ENCODE assay signal across 20 cellular contexts in the genomic region with DNA sequence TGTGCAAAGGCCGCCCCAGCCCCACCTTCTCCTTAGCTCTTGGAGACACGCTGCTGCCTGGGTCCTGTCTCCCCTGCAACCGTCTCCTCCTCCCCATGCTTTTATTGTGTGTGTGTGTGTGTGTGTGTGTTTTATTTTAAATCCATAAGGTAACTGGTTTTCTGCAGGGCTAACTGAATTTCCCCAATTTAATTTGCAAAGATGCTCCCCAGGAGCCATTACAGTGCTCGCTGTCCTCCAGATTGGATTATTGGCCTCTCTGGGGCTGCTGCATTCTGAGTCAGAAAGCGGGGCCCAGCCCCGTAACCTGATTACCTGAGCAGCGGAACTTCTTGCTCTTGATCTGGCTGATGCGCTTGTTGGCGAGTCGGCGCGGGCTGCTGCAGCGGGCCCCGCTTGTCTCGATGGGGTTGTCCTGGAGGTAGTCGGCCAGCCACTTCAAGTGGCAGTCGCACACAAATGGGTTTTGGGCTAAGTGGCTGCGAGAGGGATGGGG.
DNase-seq lines count a peak whose midpoint lies in the region; ATAC-seq and TF ChIP-seq lines count a peak whose summit lies in the region.
"Had no signal": no experiment of that assay in that cellular context is flagged by ENCODE, and none has a peak within 500 bp of the region (broad histone marks: within the 10 kb centered on the region; RNA-seq: fewer than 3 reads in every experiment).

No MANE protein-coding gene starts in this region.

- CTCF ChIA-PET in WTC11 (lab: Charles Lee) = interaction anchor here (0.9 to 2.0 kb wide), 7 partner anchors 9 to 174 kb away, joined by 3 to 8 read pairs (median 4); no protein-coding TSS in a partner anchor

- peaks cover 81% of the 10 kb centered on the region for H3K4me1 ChIP-seq in BE2C
- no peaks in the 10 kb centered on the region for H3K4me1 ChIP-seq in tibial artery
- H3K4me1 ChIP-seq: A549, HAP-1 had no signal

- no peaks in the 10 kb centered on the region for H3K27me3 ChIP-seq in BE2C
- H3K27me3 ChIP-seq in tibial artery = no peaks in the 10 kb centered on the region

- H3K4me3 Mint-ChIP-seq in WTC11 (no peak overlapping the region), CD14-positive monocyte (no peak overlapping the region)
- H3K4me3 Mint-ChIP-seq: CD4-positive, CD25-positive, alpha-beta regulatory T cell; CD8-positive, alpha-beta T cell; HFFc6 had no signal

- H3K27ac Mint-ChIP-seq in WTC11 (no peak overlapping the region), CD14-positive monocyte (no peak overlapping the region)
- H3K27ac Mint-ChIP-seq: CD4-positive, CD25-positive, alpha-beta regulatory T cell; CD8-positive, alpha-beta T cell; HFFc6 had no signal

- TF ChIP-seq CTCF in BE2C (IDR thresholded peaks at IDR 0.05; ENCODE audit: low read depth, low read length) (no peak), WTC11 (IDR thresholded peaks at IDR 0.05) (no peak), tibial artery (IDR thresholded peaks at IDR 0.05) (no peak), CD14-positive monocyte (IDR thresholded peaks at IDR 0.05) (no peak)

- H3K36me3 Mint-ChIP-seq in WTC11 (peaks cover 6% of the 10 kb centered on the region), CD14-positive monocyte (no peaks in the 10 kb centered on the region)
- H3K36me3 Mint-ChIP-seq: CD4-positive, CD25-positive, alpha-beta regulatory T cell; CD8-positive, alpha-beta T cell had no signal

- POLR2A ChIA-PET in WTC11 (lab: Charles Lee) = no interaction called here

- no peak overlapping the region for H3K27ac ChIP-seq in tibial artery
- H3K27ac ChIP-seq: A549, GM23248 had no signal

- H3K27me3 Mint-ChIP-seq in WTC11 (ENCODE audit: low read depth) (peaks cover 3% of the 10 kb centered on the region; the same call in 1 of the 2 replicates), CD14-positive monocyte (ENCODE audit: low read depth in 3 of 3) (peaks cover 2 to 6% (median 2%) of the 10 kb centered on the region in 3 donors)
- H3K27me3 Mint-ChIP-seq: CD4-positive, CD25-positive, alpha-beta regulatory T cell had no signal

- ATAC-seq in WTC11 (peak; percentile 35; the same call in 1 of the 2 replicates), GM19023 (IDR thresholded peaks at IDR 0.05; ENCODE audit: unreplicated experiment) (no peak)
- ATAC-seq: A549; CD8-positive, alpha-beta T cell had no signal

- H3K9me3 ChIP-seq in BE2C (no peaks in the 10 kb centered on the region), tibial artery (no peaks in the 10 kb centered on the region)
- H3K9me3 ChIP-seq: HAP-1 had no signal

- DNase-seq in BE2C = peak; percentile 92
- DNase-seq in SK-N-DZ (ENCODE audit: low spot score) = peak; percentile 100
- no peak for DNase-seq in WTC11 (ENCODE audit: low spot score)
- peak; percentile 53 for DNase-seq in left kidney (ENCODE audit: low read depth, low spot score)
- DNase-seq in germinal center (ENCODE audit: low spot score) = no peak
- DNase-seq in tibial artery = no peak
- DNase-seq in CD14-positive monocyte (ENCODE audit: low spot score) = no peak
- DNase-seq: 8988T; ACHN; AML-193; C1 segment of cervical spinal cord; CD4-positive, CD25-positive, alpha-beta regulatory T cell; CD8-positive, alpha-beta T cell; DMS79 treated with DMSO at 0.1 percent for 48 hours; GF-D8; GM23248; HFFc6 had no signal

- no peaks in the 10 kb centered on the region for H3K4me1 Mint-ChIP-seq in WTC11
- H3K4me1 Mint-ChIP-seq in CD14-positive monocyte = no peaks in the 10 kb centered on the region
- H3K4me1 Mint-ChIP-seq: CD4-positive, CD25-positive, alpha-beta regulatory T cell had no signal

- H3K36me3 ChIP-seq in BE2C (peaks cover 90% of the 10 kb centered on the region), tibial artery (peaks cover 5 to 69% (median 66%) of the 10 kb centered on the region in 3 donors)
- H3K36me3 ChIP-seq: HAP-1 had no signal

- intact Hi-C loops in tibial artery (cut with DNase I; ENCODE audit: low total_unique reads) (no loop called here), CD14-positive monocyte (cut with micrococcal nuclease) (no loop called here)

- H3K4me3 ChIP-seq in BE2C (ENCODE audit: low read depth, low read length) (no peak overlapping the region), tibial artery (no peak overlapping the region)
- H3K4me3 ChIP-seq: A549, GM23248, HAP-1 had no signal

- H3K9me3 Mint-ChIP-seq in WTC11 (peaks cover 13% of the 10 kb centered on the region), CD14-positive monocyte (peaks cover 4 to 11% (median 6%) of the 10 kb centered on the region in 7 donors)

TF ChIP-seq in WTC11, 78 proteins besides CTCF, POLR2A, EP300 and RAD21 (continues in another document):
- no peak for TF ChIP-seq ZNF121 (CRISPR knock-in tag; IDR thresholded peaks at IDR 0.05)
- no peak for TF ChIP-seq CBFB (CRISPR knock-in tag; IDR thresholded peaks at IDR 0.05; ENCODE audit: low read depth)
- TF ChIP-seq USF2 (CRISPR knock-in tag; IDR thresholded peaks at IDR 0.05) = no peak
- TF ChIP-seq ZNF317 (CRISPR knock-in tag; IDR thresholded peaks at IDR 0.05; ENCODE audit: borderline replicate concordance, low read depth) = no peak
- TF ChIP-seq RELA (CRISPR knock-in tag; IDR thresholded peaks at IDR 0.05; ENCODE audit: borderline replicate concordance) = no peak
- TF ChIP-seq ZNF232 (CRISPR knock-in tag; IDR thresholded peaks at IDR 0.05) = no peak
- no peak for TF ChIP-seq ZNF138 (CRISPR knock-in tag; conservative IDR thresholded peaks at IDR 0.05)
- no peak for TF ChIP-seq PRRX2 (CRISPR knock-in tag; IDR thresholded peaks at IDR 0.05)
- TF ChIP-seq GTF2I (CRISPR knock-in tag; conservative IDR thresholded peaks at IDR 0.05) = no peak
- TF ChIP-seq AR (CRISPR knock-in tag; IDR thresholded peaks at IDR 0.05) = no peak
- no peak for TF ChIP-seq HMGA2 (CRISPR knock-in tag; IDR thresholded peaks at IDR 0.05)
- no peak for TF ChIP-seq ZNF416 (CRISPR knock-in tag; IDR thresholded peaks at IDR 0.05)
- no peak for TF ChIP-seq OVOL2 (CRISPR knock-in tag; IDR thresholded peaks at IDR 0.05; ENCODE audit: borderline replicate concordance)
- TF ChIP-seq KAT7 (CRISPR knock-in tag; IDR thresholded peaks at IDR 0.05; ENCODE audit: borderline replicate concordance) = no peak
- TF ChIP-seq, protein P1, sequence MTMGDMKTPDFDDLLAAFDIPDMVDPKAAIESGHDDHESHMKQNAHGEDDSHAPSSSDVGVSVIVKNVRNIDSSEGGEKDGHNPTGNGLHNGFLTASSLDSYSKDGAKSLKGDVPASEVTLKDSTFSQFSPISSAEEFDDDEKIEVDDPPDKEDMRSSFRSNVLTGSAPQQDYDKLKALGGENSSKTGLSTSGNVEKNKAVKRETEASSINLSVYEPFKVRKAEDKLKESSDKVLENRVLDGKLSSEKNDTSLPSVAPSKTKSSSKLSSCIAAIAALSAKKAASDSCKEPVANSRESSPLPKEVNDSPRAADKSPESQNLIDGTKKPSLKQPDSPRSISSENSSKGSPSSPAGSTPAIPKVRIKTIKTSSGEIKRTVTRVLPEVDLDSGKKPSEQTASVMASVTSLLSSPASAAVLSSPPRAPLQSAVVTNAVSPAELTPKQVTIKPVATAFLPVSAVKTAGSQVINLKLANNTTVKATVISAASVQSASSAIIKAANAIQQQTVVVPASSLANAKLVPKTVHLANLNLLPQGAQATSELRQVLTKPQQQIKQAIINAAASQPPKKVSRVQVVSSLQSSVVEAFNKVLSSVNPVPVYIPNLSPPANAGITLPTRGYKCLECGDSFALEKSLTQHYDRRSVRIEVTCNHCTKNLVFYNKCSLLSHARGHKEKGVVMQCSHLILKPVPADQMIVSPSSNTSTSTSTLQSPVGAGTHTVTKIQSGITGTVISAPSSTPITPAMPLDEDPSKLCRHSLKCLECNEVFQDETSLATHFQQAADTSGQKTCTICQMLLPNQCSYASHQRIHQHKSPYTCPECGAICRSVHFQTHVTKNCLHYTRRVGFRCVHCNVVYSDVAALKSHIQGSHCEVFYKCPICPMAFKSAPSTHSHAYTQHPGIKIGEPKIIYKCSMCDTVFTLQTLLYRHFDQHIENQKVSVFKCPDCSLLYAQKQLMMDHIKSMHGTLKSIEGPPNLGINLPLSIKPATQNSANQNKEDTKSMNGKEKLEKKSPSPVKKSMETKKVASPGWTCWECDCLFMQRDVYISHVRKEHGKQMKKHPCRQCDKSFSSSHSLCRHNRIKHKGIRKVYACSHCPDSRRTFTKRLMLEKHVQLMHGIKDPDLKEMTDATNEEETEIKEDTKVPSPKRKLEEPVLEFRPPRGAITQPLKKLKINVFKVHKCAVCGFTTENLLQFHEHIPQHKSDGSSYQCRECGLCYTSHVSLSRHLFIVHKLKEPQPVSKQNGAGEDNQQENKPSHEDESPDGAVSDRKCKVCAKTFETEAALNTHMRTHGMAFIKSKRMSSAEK (CRISPR knock-in tag; IDR thresholded peaks at IDR 0.05; ENCODE audit: borderline replicate concordance) = no peak

Comparison
In these comparisons a context has a peak if more than half of its experiments do, and no peak if none do; other contexts are left out.
1. DNase-seq: peak in BE2C (single experiment), SK-N-DZ (single experiment) and left kidney (single experiment); none in WTC11 (single experiment), germinal center (single experiment), tibial artery (0 of 2) and CD14-positive monocyte (single experiment).